ENCODE assay signal across 1 cellular context in the genomic region with DNA sequence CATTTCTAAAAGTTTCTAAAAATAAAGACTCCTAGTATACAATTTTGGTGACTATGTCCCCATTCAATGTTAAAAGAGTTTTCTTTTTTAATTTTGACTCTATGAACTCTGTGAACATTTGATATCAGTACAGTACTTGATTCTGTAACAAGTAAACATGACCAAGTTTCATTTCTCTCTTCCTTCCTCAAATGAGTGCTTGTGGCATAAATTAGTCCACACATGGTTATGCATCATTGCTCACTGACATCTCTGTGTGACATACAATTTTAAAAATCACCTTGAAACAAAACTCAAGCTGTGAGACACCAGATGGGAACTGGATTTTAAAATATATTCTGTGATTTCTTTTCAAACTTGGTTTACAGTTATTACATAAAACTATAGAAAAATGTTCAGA.
TF ChIP-seq lines count a peak whose summit lies in the region.

No MANE protein-coding gene starts in this region.

TF ChIP-seq in GM12878, 131 proteins besides CTCF, POLR2A, EP300 and RAD21 (continued from another document):
- no peak for TF ChIP-seq NFYA (IDR thresholded peaks at IDR 0.05; ENCODE audit: borderline replicate concordance, low read depth, low read length)
- no peak for TF ChIP-seq PRDM15 (CRISPR knock-in tag; IDR thresholded peaks at IDR 0.05)
TF ChIP-seq in GM12878: peak in this region for 25.
